Comparison of ENCODE assay signal across 16 cellular contexts in the genomic region with DNA sequence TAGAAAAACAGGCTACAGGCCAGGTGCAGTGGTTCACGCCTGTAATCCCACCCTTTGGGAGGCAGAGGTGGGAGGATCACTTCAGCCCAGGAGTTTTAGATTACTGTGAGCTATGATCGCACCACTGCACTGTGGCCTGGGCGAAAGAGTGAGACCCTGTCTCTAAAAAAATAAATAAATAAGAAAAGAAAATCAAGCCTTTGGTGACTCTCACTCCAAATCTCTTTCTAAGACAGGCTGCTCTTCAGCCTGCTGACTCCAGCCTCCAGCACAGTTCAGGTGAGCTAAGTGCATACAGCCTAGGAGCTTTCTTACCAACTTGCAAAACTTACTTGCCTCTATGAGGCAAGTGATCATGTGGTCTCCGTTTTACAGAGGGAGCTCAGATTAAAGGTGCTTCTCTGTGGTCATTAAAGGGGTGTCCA. TPM values are rescaled to one million over a fixed set of nuclear protein-coding genes. Genes with fewer than 3 reads are reported as not detected.
A peak's percentile ranks its signal among the peaks of the same experiment; 100 is the strongest.
DNase-seq lines count a peak whose midpoint lies in the region; ATAC-seq, FAIRE-seq and TF ChIP-seq lines count a peak whose summit lies in the region.
"Had no signal": no experiment of that assay in that cellular context is flagged by ENCODE, and none has a peak within 500 bp of the region (broad histone marks: within the 10 kb centered on the region; RNA-seq: fewer than 3 reads in every experiment).

No MANE protein-coding gene starts in this region.

- H3K9me3 ChIP-seq in iPS-20b (ENCODE audit: insufficient read depth, low read depth, low read length): no peaks in the 10 kb centered on the region
- H3K9me3 ChIP-seq: BLaER1 treated with 17β-estradiol and CSF1 and Interleukin-3, amounts not matched to agents 10 nM and 100 nM had no signal

- TF ChIP-seq POLR2A in GM12892 (IDR thresholded peaks at IDR 0.05; ENCODE audit: low read depth, low read length): no peak

- FAIRE-seq in GM12892 (lab: Jason Lieb, UNC): no peak

- TF ChIP-seq CTCF in astrocyte of the cerebellum (IDR thresholded peaks at IDR 0.05; ENCODE audit: low read depth, low read length, missing control alignments): no peak

- H3K36me3 ChIP-seq in iPS-20b (ENCODE audit: insufficient read depth, low read depth, low read length): no peaks in the 10 kb centered on the region
- H3K36me3 ChIP-seq: BLaER1 treated with 17β-estradiol and CSF1 and Interleukin-3, amounts not matched to agents 10 nM and 100 nM had no signal

- H3K9ac ChIP-seq in iPS-20b (ENCODE audit: low read depth, low read length): no peak overlapping the region
- H3K9ac ChIP-seq: BLaER1 treated with 17β-estradiol and CSF1 and Interleukin-3, amounts not matched to agents 10 nM and 100 nM had no signal

- peaks cover 6% of the 10 kb centered on the region; the same call in 1 of the 2 replicates for H3K4me1 ChIP-seq in iPS-20b (ENCODE audit: insufficient read depth, low read length)

- H3K4me3 ChIP-seq in astrocyte of the cerebellum (ENCODE audit: low read depth, low read length) (peak overlapping the region; percentile 50), iPS-20b (ENCODE audit: low read length) (peak overlapping the region; percentile 44; the same call in 1 of the 2 replicates), skeletal muscle cell (ENCODE audit: low read depth, low read length) (peak overlapping the region; percentile 52)
- H3K4me3 ChIP-seq: BLaER1 treated with 17β-estradiol and CSF1 and Interleukin-3, amounts not matched to agents 10 nM and 100 nM; SK-N-MC had no signal

- in situ Hi-C loops in Caki2 (cut with HindIII; ENCODE audit: low pct_unique_long_range_greater_than_20kb, low sequenced_read_pairs) (loop anchor here (5.0 kb wide), 1 partner anchor 67 kb away; no protein-coding TSS in a partner anchor), astrocyte of the cerebellum (cut with HindIII; ENCODE audit: low sequenced_read_pairs) (loop anchor here (5.0 kb wide), 1 partner anchor 43 kb away; no protein-coding TSS in a partner anchor)

- no peak overlapping the region for H3K27ac ChIP-seq in iPS-20b (ENCODE audit: low read length)
- H3K27ac ChIP-seq: BLaER1 treated with 17β-estradiol and CSF1 and Interleukin-3, amounts not matched to agents 10 nM and 100 nM; SK-N-MC had no signal

- peaks cover 71% of the 10 kb centered on the region for H3K27me3 ChIP-seq in iPS-20b (ENCODE audit: insufficient read depth, low read length)

- ATAC-seq in GM21825 (IDR thresholded peaks at IDR 0.05; ENCODE audit: unreplicated experiment) (no peak), HG03571 (IDR thresholded peaks at IDR 0.05; ENCODE audit: unreplicated experiment) (no peak)

- DNase-seq in Caki2 (ENCODE audit: low read depth) (peak; percentile 49), astrocyte of the cerebellum (ENCODE audit: low read depth) (no peak), skeletal muscle cell (ENCODE audit: low read depth) (no peak), GM12892 (ENCODE audit: insufficient read length) (no peak)
- DNase-seq in activated CD4-positive, alpha-beta T cell treated with anti-CD3 and anti-CD28 coated beads for 4 hours: no peak
- DNase-seq: erythroblast, KG1, NCI-H1694, NCI-H82 had no signal

RNA-seq across cellular contexts. Expression of gene ABCC3, which starts 1.1 kb away (rescaled TPM):
- total RNA-seq in Caki2 (2014; rRNA removed; shearing (Covaris generic); ENCODE audit: low replicate concordance): 67.8 and 69.9 TPM in 2 replicates
- polyA plus RNA-seq in GM12892 (2012; ENCODE audit: missing spikeins): 0.89 TPM
- total RNA-seq: activated T-helper 1 cell treated with anti-CD3 and anti-CD28 coated beads, Interleukin-12 subunit alpha, Interleukin-12 subunit beta, Interleukin-2, Interleukin-4 antibody, amounts not matched to agents 30 ng/mL and 10 ng/mL and 1 ng/mL, durations not matched to agents 14 hours and 24 hours and 36 hours; G401 had no signal
